In genomic region chr1:156114919-156115513, GRCh38 we compare ENCODE assay signal across 9 cellular contexts. TPM values are rescaled to one million over a fixed set of nuclear protein-coding genes. Genes with fewer than 3 reads are reported as not detected.
DNase-seq lines count a peak whose midpoint lies in the region; ATAC-seq and TF ChIP-seq lines count a peak whose summit lies in the region.
"Had no signal": no experiment of that assay in that cellular context is flagged by ENCODE, and none has a peak within 500 bp of the region (broad histone marks: within the 10 kb centered on the region; RNA-seq: fewer than 3 reads in every experiment).

No MANE protein-coding gene starts in this region.

- H3K4me1 Mint-ChIP-seq in activated naive CD4-positive, alpha-beta T cell treated with anti-CD3 and anti-CD28 coated beads, Interleukin-2, amount 10 ng/mL, durations not matched to agents 7 days and 5 days, result peaks cover 33% of the 10 kb centered on the region

- peak; percentile 37 to 42 for ATAC-seq in left cardiac atrium

- H3K4me3 Mint-ChIP-seq in activated naive CD4-positive, alpha-beta T cell treated with anti-CD3 and anti-CD28 coated beads, Interleukin-2, amount 10 ng/mL, durations not matched to agents 7 days and 5 days, result peak overlapping the region; percentile 76

- peaks cover 1% of the 10 kb centered on the region for H3K36me3 Mint-ChIP-seq in activated naive CD4-positive, alpha-beta T cell treated with anti-CD3 and anti-CD28 coated beads, Interleukin-2, amount 10 ng/mL, durations not matched to agents 7 days and 5 days

- peaks cover 94% of the 10 kb centered on the region for H3K27me3 Mint-ChIP-seq in activated naive CD4-positive, alpha-beta T cell treated with anti-CD3 and anti-CD28 coated beads, Interleukin-2, amount 10 ng/mL, durations not matched to agents 7 days and 5 days

- TF ChIP-seq CTCF in retinal pigment epithelial cell (conservative IDR thresholded peaks at IDR 0.05; ENCODE audit: low read depth, low read length), result no peak

- H3K9ac ChIP-seq in HUES64 (ENCODE audit: low read depth, low read length), result peak overlapping the region; percentile 66

- no peaks in the 10 kb centered on the region for H3K9me3 Mint-ChIP-seq in activated naive CD4-positive, alpha-beta T cell treated with anti-CD3 and anti-CD28 coated beads, Interleukin-2, amount 10 ng/mL, durations not matched to agents 7 days and 5 days

- intact Hi-C loops in left cardiac atrium (cut with DNase I), result no loop called here

- no peaks in the 10 kb centered on the region for H3K36me3 ChIP-seq in HUES64 (ENCODE audit: insufficient read depth, low read length)

- DNase-seq in SIG-M5 treated with dmso at 0.1 percent for 504 hours (lab: John Stamatoyannopoulos, UW; ENCODE audit: unreplicated experiment) (peak; percentile 48), SIG-M5 (lab: John Stamatoyannopoulos, UW) (no peak), left cardiac atrium (no peak), retinal pigment epithelial cell (ENCODE audit: low read depth) (no peak), GM19238 (ENCODE audit: insufficient read length, low spot score) (no peak), NCI-H2029 treated with DMSO at 0.1 percent for 48 hours (lab: John Stamatoyannopoulos, UW) (no peak)
- DNase-seq in activated naive CD4-positive, alpha-beta T cell treated with anti-CD3 and anti-CD28 coated beads, Interleukin-2, amount 10 ng/mL, durations not matched to agents 7 days and 5 days, result peak; percentile 43

- no peaks in the 10 kb centered on the region for H3K9me3 ChIP-seq in HUES64 (ENCODE audit: insufficient read depth, low read depth, low read length)

- H3K4me1 ChIP-seq in HUES64 (ENCODE audit: insufficient read depth, low read length), result peaks cover 20% of the 10 kb centered on the region

- no peaks in the 10 kb centered on the region for H3K27me3 ChIP-seq in HUES64 (ENCODE audit: insufficient read depth, low read length)

- WGBS in HUES64, result 1% methylated on average over 49 of the region's 49 CpGs

- CTCF ChIA-PET in activated naive CD4-positive, alpha-beta T cell treated with anti-CD3 and anti-CD28 coated beads, Interleukin-2, amount 10 ng/mL, durations not matched to agents 7 days and 5 days (lab: Charles Lee), result interaction anchor here (1.2 to 2.4 kb wide), 5 partner anchors 11 to 43 kb away, joined by 3 to 12 read pairs (median 7); no protein-coding TSS in a partner anchor

- H3K27ac Mint-ChIP-seq in activated naive CD4-positive, alpha-beta T cell treated with anti-CD3 and anti-CD28 coated beads, Interleukin-2, amount 10 ng/mL, durations not matched to agents 7 days and 5 days, result no peak overlapping the region

- H3K27ac ChIP-seq in HUES64 (ENCODE audit: low read depth, low read length), result peak overlapping the region; percentile 42; the same call in 1 of the 2 replicates

- H3K4me3 ChIP-seq in HUES64 (ENCODE audit: low read length) (peak overlapping the region; percentile 93), retinal pigment epithelial cell (ENCODE audit: low read length) (peak overlapping the region; percentile 99)

RNA-seq across cellular contexts. Expression of gene LMNA, which starts 0.5 kb away (rescaled TPM):
- 30.5 TPM for polyA plus RNA-seq in HUES64 (2013, experiment 1 of 2)
- polyA plus RNA-seq in HUES64 (2013, experiment 2 of 2), result 31.3 TPM
- 100 to 1,000 TPM; 264 to 384 TPM for total RNA-seq in left cardiac atrium

RNA-seq across cellular contexts. Expression of gene MEX3A, which starts 32.8 kb away (rescaled TPM):
- 41.6 TPM for polyA plus RNA-seq in HUES64 (2013, experiment 1 of 2)
- polyA plus RNA-seq in HUES64 (2013, experiment 2 of 2), result 47.7 TPM
- total RNA-seq in left cardiac atrium, result under 1 TPM; 0.15 to 0.42 TPM

RNA-seq across cellular contexts. Expression of gene SEMA4A, which starts 38.4 kb away (rescaled TPM):
- polyA plus RNA-seq in HUES64 (2013, experiment 1 of 2), result 5.7 TPM
- 4.9 TPM for polyA plus RNA-seq in HUES64 (2013, experiment 2 of 2)
- 1 to 10 TPM; 2.7 to 3.8 TPM for total RNA-seq in left cardiac atrium

RNA-seq across cellular contexts. Expression of gene RAB25, which starts 54.1 kb away (rescaled TPM):
- 17.1 TPM for polyA plus RNA-seq in HUES64 (2013, experiment 1 of 2)
- polyA plus RNA-seq in HUES64 (2013, experiment 2 of 2), result 21.3 TPM
- not detected for total RNA-seq in left cardiac atrium
- total RNA-seq: dermis microvascular lymphatic vessel endothelial cell had no signal

Comparison
In these comparisons a context has a peak if more than half of its experiments do, and no peak if none do; other contexts are left out.
1. DNase-seq: peak in SIG-M5 treated with dmso at 0.1 percent for 504 hours (single experiment) and activated naive CD4-positive, alpha-beta T cell treated with anti-CD3 and anti-CD28 coated beads, Interleukin-2, amount 10 ng/mL, durations not matched to agents 7 days and 5 days (single experiment); none in SIG-M5 (single experiment), left cardiac atrium (single experiment), retinal pigment epithelial cell (single experiment), GM19238 (single experiment) and NCI-H2029 treated with DMSO at 0.1 percent for 48 hours (single experiment).